Comparison of ENCODE assay signal across 1 cellular context in the genomic region with DNA sequence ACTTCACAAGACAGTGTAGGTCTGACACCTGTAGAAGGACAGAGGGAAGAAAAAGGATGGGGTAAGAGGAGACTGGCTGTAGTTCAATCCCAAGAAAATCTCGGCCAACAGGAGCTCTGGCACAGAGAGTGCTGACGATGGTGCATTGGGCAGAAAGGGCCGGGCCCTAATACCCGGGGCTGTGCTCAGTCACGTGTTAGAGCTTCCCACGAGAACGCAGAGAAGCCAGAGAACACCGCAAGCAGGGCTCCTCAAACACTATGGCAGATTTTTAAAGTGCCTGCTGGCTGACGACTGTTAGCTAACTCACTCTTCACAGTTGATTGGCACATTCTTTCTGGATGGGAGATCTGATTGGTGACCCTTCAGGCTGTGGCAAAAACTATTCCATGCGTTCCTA.
TF ChIP-seq lines count a peak whose summit lies in the region.

No MANE protein-coding gene starts in this region.

TF ChIP-seq in WTC11, 78 proteins besides CTCF, POLR2A, EP300 and RAD21 (continued from another document):
- TF ChIP-seq, protein P1, sequence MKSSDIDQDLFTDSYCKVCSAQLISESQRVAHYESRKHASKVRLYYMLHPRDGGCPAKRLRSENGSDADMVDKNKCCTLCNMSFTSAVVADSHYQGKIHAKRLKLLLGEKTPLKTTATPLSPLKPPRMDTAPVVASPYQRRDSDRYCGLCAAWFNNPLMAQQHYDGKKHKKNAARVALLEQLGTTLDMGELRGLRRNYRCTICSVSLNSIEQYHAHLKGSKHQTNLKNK (CRISPR knock-in tag; IDR thresholded peaks at IDR 0.05) = no peak
- TF ChIP-seq NR3C1 (CRISPR knock-in tag; conservative IDR thresholded peaks at IDR 0.05; ENCODE audit: low read depth) (no peak), NR2C2 (CRISPR knock-in tag; IDR thresholded peaks at IDR 0.05) (no peak), TCF7 (CRISPR knock-in tag; IDR thresholded peaks at IDR 0.05; ENCODE audit: low read depth) (no peak)
- TF ChIP-seq, protein P2, sequence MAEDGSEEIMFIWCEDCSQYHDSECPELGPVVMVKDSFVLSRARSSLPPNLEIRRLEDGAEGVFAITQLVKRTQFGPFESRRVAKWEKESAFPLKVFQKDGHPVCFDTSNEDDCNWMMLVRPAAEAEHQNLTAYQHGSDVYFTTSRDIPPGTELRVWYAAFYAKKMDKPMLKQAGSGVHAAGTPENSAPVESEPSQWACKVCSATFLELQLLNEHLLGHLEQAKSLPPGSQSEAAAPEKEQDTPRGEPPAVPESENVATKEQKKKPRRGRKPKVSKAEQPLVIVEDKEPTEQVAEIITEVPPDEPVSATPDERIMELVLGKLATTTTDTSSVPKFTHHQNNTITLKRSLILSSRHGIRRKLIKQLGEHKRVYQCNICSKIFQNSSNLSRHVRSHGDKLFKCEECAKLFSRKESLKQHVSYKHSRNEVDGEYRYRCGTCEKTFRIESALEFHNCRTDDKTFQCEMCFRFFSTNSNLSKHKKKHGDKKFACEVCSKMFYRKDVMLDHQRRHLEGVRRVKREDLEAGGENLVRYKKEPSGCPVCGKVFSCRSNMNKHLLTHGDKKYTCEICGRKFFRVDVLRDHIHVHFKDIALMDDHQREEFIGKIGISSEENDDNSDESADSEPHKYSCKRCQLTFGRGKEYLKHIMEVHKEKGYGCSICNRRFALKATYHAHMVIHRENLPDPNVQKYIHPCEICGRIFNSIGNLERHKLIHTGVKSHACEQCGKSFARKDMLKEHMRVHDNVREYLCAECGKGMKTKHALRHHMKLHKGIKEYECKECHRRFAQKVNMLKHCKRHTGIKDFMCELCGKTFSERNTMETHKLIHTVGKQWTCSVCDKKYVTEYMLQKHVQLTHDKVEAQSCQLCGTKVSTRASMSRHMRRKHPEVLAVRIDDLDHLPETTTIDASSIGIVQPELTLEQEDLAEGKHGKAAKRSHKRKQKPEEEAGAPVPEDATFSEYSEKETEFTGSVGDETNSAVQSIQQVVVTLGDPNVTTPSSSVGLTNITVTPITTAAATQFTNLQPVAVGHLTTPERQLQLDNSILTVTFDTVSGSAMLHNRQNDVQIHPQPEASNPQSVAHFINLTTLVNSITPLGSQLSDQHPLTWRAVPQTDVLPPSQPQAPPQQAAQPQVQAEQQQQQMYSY (CRISPR knock-in tag; IDR thresholded peaks at IDR 0.05) = no peak
- TF ChIP-seq, protein P3, sequence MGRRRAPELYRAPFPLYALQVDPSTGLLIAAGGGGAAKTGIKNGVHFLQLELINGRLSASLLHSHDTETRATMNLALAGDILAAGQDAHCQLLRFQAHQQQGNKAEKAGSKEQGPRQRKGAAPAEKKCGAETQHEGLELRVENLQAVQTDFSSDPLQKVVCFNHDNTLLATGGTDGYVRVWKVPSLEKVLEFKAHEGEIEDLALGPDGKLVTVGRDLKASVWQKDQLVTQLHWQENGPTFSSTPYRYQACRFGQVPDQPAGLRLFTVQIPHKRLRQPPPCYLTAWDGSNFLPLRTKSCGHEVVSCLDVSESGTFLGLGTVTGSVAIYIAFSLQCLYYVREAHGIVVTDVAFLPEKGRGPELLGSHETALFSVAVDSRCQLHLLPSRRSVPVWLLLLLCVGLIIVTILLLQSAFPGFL (CRISPR knock-in tag; IDR thresholded peaks at IDR 0.05; ENCODE audit: borderline replicate concordance) = no peak
- TF ChIP-seq, protein P4, sequence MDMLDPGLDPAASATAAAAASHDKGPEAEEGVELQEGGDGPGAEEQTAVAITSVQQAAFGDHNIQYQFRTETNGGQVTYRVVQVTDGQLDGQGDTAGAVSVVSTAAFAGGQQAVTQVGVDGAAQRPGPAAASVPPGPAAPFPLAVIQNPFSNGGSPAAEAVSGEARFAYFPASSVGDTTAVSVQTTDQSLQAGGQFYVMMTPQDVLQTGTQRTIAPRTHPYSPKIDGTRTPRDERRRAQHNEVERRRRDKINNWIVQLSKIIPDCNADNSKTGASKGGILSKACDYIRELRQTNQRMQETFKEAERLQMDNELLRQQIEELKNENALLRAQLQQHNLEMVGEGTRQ (CRISPR knock-in tag; IDR thresholded peaks at IDR 0.05) = no peak
